In genomic region chr6:41675992-41676391, GRCh38 we compare ENCODE assay signal across 31 cellular contexts. TPM values are rescaled to one million over a fixed set of nuclear protein-coding genes. Genes with fewer than 3 reads are reported as not detected.
"Had no signal": no experiment of that assay in that cellular context is flagged by ENCODE, and none has a peak within 500 bp of the region (broad histone marks: within the 10 kb centered on the region; RNA-seq: fewer than 3 reads in every experiment).

No MANE protein-coding gene starts in this region.

- H3K27ac Mint-ChIP-seq: activated CD4-positive, alpha-beta T cell treated with anti-CD3 and anti-CD28 coated beads for 36 hours; activated naive CD4-positive, alpha-beta T cell treated with anti-CD3 and anti-CD28 coated beads for 36 hours; activated naive CD8-positive, alpha-beta T cell treated with anti-CD3 and anti-CD28 coated beads for 36 hours; immature natural killer cell; natural killer cell treated with Interleukin-12 subunit alpha and Interleukin-12 subunit beta and Interleukin-15 and Interleukin-18, amount 100 ng/mL, for 72 hours; stimulated activated effector memory CD8-positive, alpha-beta T cell treated with anti-CD3 and anti-CD28 coated beads, Interleukin-12 subunit alpha, Interleukin-12 subunit beta, amount 100 ng/mL, for 72 hours; stimulated activated naive CD8-positive, alpha-beta T cell treated with anti-CD3 and anti-CD28 coated beads, Interleukin-15, Interleukin-2, amounts not matched to agents 100 ng/mL and 50 ng/mL, for 24 hours had no signal

- H3K9me3 ChIP-seq: adrenal gland, body of pancreas, colonic mucosa, gastrocnemius medialis, lower lobe of right lung, neutrophil, ovary, prostate gland, sigmoid colon, thoracic aorta, upper lobe of left lung, vagina had no signal

- H3K27me3 ChIP-seq: adrenal gland, body of pancreas, colonic mucosa, gastrocnemius medialis, ovary, upper lobe of left lung, vagina had no signal

- H3K9me3 Mint-ChIP-seq: activated naive CD4-positive, alpha-beta T cell treated with anti-CD3 and anti-CD28 coated beads for 36 hours; activated naive CD8-positive, alpha-beta T cell treated with anti-CD3 and anti-CD28 coated beads for 36 hours; immature natural killer cell; natural killer cell treated with Interleukin-12 subunit alpha and Interleukin-12 subunit beta and Interleukin-15 and Interleukin-18, amount 100 ng/mL, for 72 hours; stimulated activated effector memory CD8-positive, alpha-beta T cell treated with anti-CD3 and anti-CD28 coated beads, Interleukin-12 subunit alpha, Interleukin-12 subunit beta, amount 100 ng/mL, for 72 hours; stimulated activated naive CD8-positive, alpha-beta T cell treated with anti-CD3 and anti-CD28 coated beads, Interleukin-15, Interleukin-2, amounts not matched to agents 100 ng/mL and 50 ng/mL, for 24 hours had no signal

- H3K4me1 ChIP-seq: adrenal gland, body of pancreas, colonic mucosa, gastrocnemius medialis, lower lobe of right lung, prostate gland, sigmoid colon, vagina had no signal

- FAIRE-seq: kidney, small intestine had no signal

- H3K36me3 Mint-ChIP-seq: activated naive CD8-positive, alpha-beta T cell treated with anti-CD3 and anti-CD28 coated beads for 36 hours; immature natural killer cell; natural killer cell treated with Interleukin-12 subunit alpha and Interleukin-12 subunit beta and Interleukin-15 and Interleukin-18, amount 100 ng/mL, for 72 hours; stimulated activated effector memory CD8-positive, alpha-beta T cell treated with anti-CD3 and anti-CD28 coated beads, Interleukin-12 subunit alpha, Interleukin-12 subunit beta, amount 100 ng/mL, for 72 hours had no signal

- H3K4me1 Mint-ChIP-seq: activated CD4-positive, alpha-beta T cell treated with anti-CD3 and anti-CD28 coated beads for 36 hours; activated naive CD8-positive, alpha-beta T cell treated with anti-CD3 and anti-CD28 coated beads for 36 hours; immature natural killer cell; stimulated activated effector memory CD8-positive, alpha-beta T cell treated with anti-CD3 and anti-CD28 coated beads, Interleukin-12 subunit alpha, Interleukin-12 subunit beta, amount 100 ng/mL, for 72 hours had no signal

- ATAC-seq: activated CD4-positive, alpha-beta T cell treated with anti-CD3 and anti-CD28 coated beads for 36 hours; body of pancreas; gastrocnemius medialis; stimulated activated effector memory CD8-positive, alpha-beta T cell treated with anti-CD3 and anti-CD28 coated beads, Interleukin-12 subunit alpha, Interleukin-12 subunit beta, amount 100 ng/mL, for 72 hours had no signal

- H3K4me3 ChIP-seq: adrenal gland, body of pancreas, colonic mucosa, gastrocnemius medialis, lower lobe of right lung, ovary, prostate gland, sigmoid colon, thoracic aorta, upper lobe of left lung, vagina had no signal

- H3K27ac ChIP-seq: adrenal gland, body of pancreas, colonic mucosa, gastrocnemius medialis, lower lobe of right lung, neutrophil, ovary, prostate gland, sigmoid colon, thoracic aorta, upper lobe of left lung, vagina had no signal

- H3K36me3 ChIP-seq: adrenal gland, colonic mucosa, gastrocnemius medialis, lower lobe of right lung, neutrophil, ovary, prostate gland, sigmoid colon, thoracic aorta, upper lobe of left lung, vagina had no signal

- DNase-seq: activated CD4-positive, alpha-beta T cell treated with anti-CD3 and anti-CD28 coated beads for 36 hours; activated CD4-positive, alpha-beta T cell treated with anti-CD3 and anti-CD28 coated beads, Interleukin-2, amount 50 U/mL, for 4 hours; activated CD4-positive, CD25-positive, alpha-beta regulatory T cell; activated CD8-positive, alpha-beta memory T cell treated with anti-CD3 and anti-CD28 coated beads for 24 hours; activated naive CD4-positive, alpha-beta T cell treated with anti-CD3 and anti-CD28 coated beads for 36 hours; activated naive CD8-positive, alpha-beta T cell treated with anti-CD3 and anti-CD28 coated beads for 36 hours; body of pancreas; colonic mucosa; effector CD8-positive, alpha-beta T cell; head of caudate nucleus; hypothalamus; immature natural killer cell; kidney; lower lobe of right lung; mesendoderm; ovary; sigmoid colon; small intestine; stimulated activated CD4-positive, alpha-beta T cell treated with anti-CD3 and anti-CD28 coated beads, Interleukin-4, amount 100 ng/mL, for 24 hours; T-helper 2 cell; upper lobe of left lung had no signal

- H3K4me3 Mint-ChIP-seq: activated CD4-positive, alpha-beta T cell treated with anti-CD3 and anti-CD28 coated beads for 36 hours; activated naive CD4-positive, alpha-beta T cell treated with anti-CD3 and anti-CD28 coated beads for 36 hours; activated naive CD8-positive, alpha-beta T cell treated with anti-CD3 and anti-CD28 coated beads for 36 hours; immature natural killer cell; natural killer cell treated with Interleukin-12 subunit alpha and Interleukin-12 subunit beta and Interleukin-15 and Interleukin-18, amount 100 ng/mL, for 72 hours; stimulated activated effector memory CD8-positive, alpha-beta T cell treated with anti-CD3 and anti-CD28 coated beads, Interleukin-12 subunit alpha, Interleukin-12 subunit beta, amount 100 ng/mL, for 72 hours; stimulated activated naive CD8-positive, alpha-beta T cell treated with anti-CD3 and anti-CD28 coated beads, Interleukin-15, Interleukin-2, amounts not matched to agents 100 ng/mL and 50 ng/mL, for 24 hours had no signal

RNA-seq across cellular contexts. Expression of gene MDFI, which starts 37.7 kb away (rescaled TPM):
- total RNA-seq: activated CD4-positive, alpha-beta T cell treated with anti-CD3 and anti-CD28 coated beads for 36 hours; activated naive CD4-positive, alpha-beta T cell treated with anti-CD3 and anti-CD28 coated beads for 36 hours; activated naive CD8-positive, alpha-beta T cell treated with anti-CD3 and anti-CD28 coated beads for 36 hours; mononuclear cell; natural killer cell treated with Interleukin-12 subunit alpha and Interleukin-12 subunit beta and Interleukin-15 and Interleukin-18, amount 100 ng/mL, for 72 hours had no signal
- polyA plus RNA-seq: immature natural killer cell had no signal
